ENCODE assay signal across 18 cellular contexts in the genomic region with DNA sequence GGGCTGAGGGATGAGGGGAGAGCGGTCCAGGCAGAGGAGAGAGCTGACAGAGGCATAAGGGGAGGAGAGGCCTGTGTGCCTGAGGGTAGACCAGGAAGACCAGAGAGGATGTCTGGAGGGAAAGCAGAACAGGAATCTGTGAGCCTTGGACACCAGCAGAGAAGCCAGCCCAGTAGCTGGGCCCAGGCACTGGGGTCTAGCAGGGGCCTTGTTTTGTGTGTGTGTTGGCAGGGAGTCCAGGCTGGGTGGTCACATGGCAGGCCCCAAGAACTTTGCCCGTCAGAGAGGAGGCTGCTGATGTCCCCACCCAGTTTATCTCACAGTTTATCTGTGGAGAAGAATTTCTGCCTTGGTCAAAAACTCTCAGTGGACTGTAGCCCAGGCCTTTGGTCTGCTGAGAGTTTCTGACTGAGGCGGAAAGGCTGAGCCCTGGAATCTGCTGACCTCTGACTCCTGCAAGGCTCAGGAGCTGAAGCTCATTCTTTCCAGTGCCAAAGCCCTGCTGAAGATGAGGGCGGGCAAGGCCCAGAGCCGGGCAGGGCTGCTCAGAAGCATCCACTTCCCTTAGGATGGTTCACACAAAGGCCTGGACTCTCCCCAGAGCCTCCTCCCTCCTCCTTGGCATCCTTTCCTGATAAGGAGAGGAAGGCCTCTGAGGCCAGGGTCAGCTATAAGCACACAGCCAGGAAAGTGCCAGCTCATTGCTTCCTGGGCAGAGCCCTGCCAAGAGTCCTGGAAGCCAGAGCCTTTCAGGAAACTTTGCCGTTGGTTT. TPM values are rescaled to one million over a fixed set of nuclear protein-coding genes. Genes with fewer than 3 reads are reported as not detected.
DNase-seq lines count a peak whose midpoint lies in the region; ATAC-seq, FAIRE-seq and TF ChIP-seq lines count a peak whose summit lies in the region.
"Had no signal": no experiment of that assay in that cellular context is flagged by ENCODE, and none has a peak within 500 bp of the region (broad histone marks: within the 10 kb centered on the region; RNA-seq: fewer than 3 reads in every experiment).

No MANE protein-coding gene starts in this region.

- H4K20me1 ChIP-seq in IMR-90 (ENCODE audit: insufficient read depth, low read length) = no peaks in the 10 kb centered on the region

- TF ChIP-seq CTCF in IMR-90 (conservative IDR thresholded peaks at IDR 0.05; ENCODE audit: low read depth, low read length) (no peak), endodermal cell (conservative IDR thresholded peaks at IDR 0.05) (no peak), prostate gland (IDR thresholded peaks at IDR 0.05) (no peak)
- no peak for TF ChIP-seq CTCF in activated CD8-positive, alpha-beta T cell treated with anti-CD3 and anti-CD28 coated beads for 36 hours (IDR thresholded peaks at IDR 0.05)

- CTCF ChIA-PET in IMR-90 (lab: Yijun Ruan, JAX) = no interaction called here
- CTCF ChIA-PET in activated CD4-positive, alpha-beta memory T cell treated with anti-CD3 and anti-CD28 coated beads for 36 hours (lab: Charles Lee) = no interaction called here
- CTCF ChIA-PET in activated CD8-positive, alpha-beta T cell treated with anti-CD3 and anti-CD28 coated beads for 36 hours (lab: Charles Lee) = no interaction called here

- H2AK9ac ChIP-seq in IMR-90 (replicated peaks; ENCODE audit: low read depth, low read length, poor library complexity) = no peak overlapping the region

- no peak overlapping the region for H3K18ac ChIP-seq in IMR-90 (ENCODE audit: low read depth, low read length)

- no peak overlapping the region for H3K4me3 Mint-ChIP-seq in endodermal cell
- H3K4me3 Mint-ChIP-seq in activated CD4-positive, alpha-beta memory T cell treated with anti-CD3 and anti-CD28 coated beads for 36 hours = no peak overlapping the region
- H3K4me3 Mint-ChIP-seq in activated CD8-positive, alpha-beta T cell treated with anti-CD3 and anti-CD28 coated beads for 36 hours = no peak overlapping the region
- H3K4me3 Mint-ChIP-seq: activated CD4-positive, alpha-beta T cell treated with anti-CD3 and anti-CD28 coated beads, Interleukin-2, amount 10 ng/mL, durations not matched to agents 24 days and 14 days; natural killer cell treated with Interleukin-12 subunit alpha and Interleukin-12 subunit beta and Interleukin-15 and Interleukin-18, amount 100 ng/mL, for 72 hours; stimulated activated naive CD8-positive, alpha-beta T cell treated with anti-CD3 and anti-CD28 coated beads, Interleukin-15, Interleukin-2, amounts not matched to agents 100 ng/mL and 50 ng/mL, for 24 hours had no signal

- H2BK15ac ChIP-seq in IMR-90 (ENCODE audit: low read depth, low read length) = no peak overlapping the region

- H3K4me2 ChIP-seq in IMR-90 (ENCODE audit: low read depth, low read length) = no peak overlapping the region

- H3K9me1 ChIP-seq in IMR-90 (ENCODE audit: insufficient read depth, low read length) = no peaks in the 10 kb centered on the region

- peaks cover 1% of the 10 kb centered on the region; the same call in 1 of the 2 replicates for H3K27me3 ChIP-seq in IMR-90 (ENCODE audit: control insufficient read depth, insufficient read depth, low read length)
- H3K27me3 ChIP-seq in endodermal cell (ENCODE audit: control insufficient read depth, insufficient read depth, low read length, poor library complexity, severe bottlenecking) = no peaks in the 10 kb centered on the region
- H3K27me3 ChIP-seq in small intestine (ENCODE audit: control insufficient read depth in 2 of 2, insufficient read depth in 2 of 2, low read length in 2 of 2) = no peaks in the 10 kb centered on the region
- no peaks in the 10 kb centered on the region for H3K27me3 ChIP-seq in prostate gland (replicated peaks; ENCODE audit: insufficient read depth)
- H3K27me3 ChIP-seq: SJSA1 had no signal

- no peak overlapping the region for H3K14ac ChIP-seq in IMR-90 (replicated peaks; ENCODE audit: low read depth, low read length)

- H4K91ac ChIP-seq in IMR-90 (ENCODE audit: insufficient read depth, low read depth, low read length) = no peak overlapping the region

- no peak overlapping the region for H3K56ac ChIP-seq in IMR-90 (ENCODE audit: extremely low read depth, insufficient read depth, low read length)

- POLR2A ChIA-PET in IMR-90 (lab: Charles Lee; ENCODE audit: unreplicated experiment) = no interaction called here
- POLR2A ChIA-PET in activated CD4-positive, alpha-beta memory T cell treated with anti-CD3 and anti-CD28 coated beads for 36 hours (lab: Charles Lee) = no interaction called here
- POLR2A ChIA-PET in activated CD8-positive, alpha-beta T cell treated with anti-CD3 and anti-CD28 coated beads for 36 hours (lab: Charles Lee) = no interaction called here

- H4K8ac ChIP-seq in IMR-90 (ENCODE audit: low read depth in 2 of 2, low read length in 2 of 2) = no peak overlapping the region

- H2BK120ac ChIP-seq in IMR-90 (ENCODE audit: low read depth, low read length) = no peak overlapping the region

- H3K4ac ChIP-seq in IMR-90 (ENCODE audit: low read depth, low read length) = no peak overlapping the region

- no peak overlapping the region for H2AFZ ChIP-seq in IMR-90 (replicated peaks; ENCODE audit: low read length, poor library complexity)

- no peak overlapping the region for H2BK20ac ChIP-seq in IMR-90 (ENCODE audit: low read depth, low read length)

- ATAC-seq in IMR-90 (ENCODE audit: low read depth) (peak; percentile 32), left lobe of liver (peak; percentile 53), GM19452 (IDR thresholded peaks at IDR 0.05; ENCODE audit: unreplicated experiment) (no peak)
- ATAC-seq in activated CD8-positive, alpha-beta T cell treated with anti-CD3 and anti-CD28 coated beads for 36 hours = no peak

- no peaks in the 10 kb centered on the region for H3K4me1 Mint-ChIP-seq in endodermal cell
- H3K4me1 Mint-ChIP-seq in activated CD4-positive, alpha-beta memory T cell treated with anti-CD3 and anti-CD28 coated beads for 36 hours (ENCODE audit: low read depth) = no peaks in the 10 kb centered on the region
- no peaks in the 10 kb centered on the region for H3K4me1 Mint-ChIP-seq in activated CD8-positive, alpha-beta T cell treated with anti-CD3 and anti-CD28 coated beads for 36 hours (ENCODE audit: low read depth)
- H3K4me1 Mint-ChIP-seq: activated CD4-positive, alpha-beta T cell treated with anti-CD3 and anti-CD28 coated beads, Interleukin-2, amount 10 ng/mL, durations not matched to agents 24 days and 14 days had no signal

- BruUV-seq in IMR-90 (replicated peaks; lab: Mats Ljungman, UMichigan) = no TSS peak

- H3K9me3 Mint-ChIP-seq in endodermal cell = peaks cover 1% of the 10 kb centered on the region
- no peaks in the 10 kb centered on the region for H3K9me3 Mint-ChIP-seq in activated CD4-positive, alpha-beta memory T cell treated with anti-CD3 and anti-CD28 coated beads for 36 hours
- no peaks in the 10 kb centered on the region for H3K9me3 Mint-ChIP-seq in activated CD8-positive, alpha-beta T cell treated with anti-CD3 and anti-CD28 coated beads for 36 hours
- H3K9me3 Mint-ChIP-seq: activated CD4-positive, alpha-beta T cell treated with anti-CD3 and anti-CD28 coated beads, Interleukin-2, amount 10 ng/mL, durations not matched to agents 24 days and 14 days; activated T-helper 2 cell treated with anti-CD3 and anti-CD28 coated beads, Interferon-gamma antibody, Interleukin-2, Interleukin-4, amounts not matched to agents 10 μg/mL and 5 μg/mL and 100 μg/mL, durations not matched to agents 14 hours and 24 hours and 36 hours; natural killer cell treated with Interleukin-12 subunit alpha and Interleukin-12 subunit beta and Interleukin-15 and Interleukin-18, amount 100 ng/mL, for 72 hours; stimulated activated naive CD8-positive, alpha-beta T cell treated with anti-CD3 and anti-CD28 coated beads, Interleukin-15, Interleukin-2, amounts not matched to agents 100 ng/mL and 50 ng/mL, for 24 hours had no signal

- DNase-seq in IMR-90 (no peak), endodermal cell (peak; percentile 36), left lobe of liver (ENCODE audit: low spot score) (peak; percentile 43), small intestine (peak; percentile 50), prostate gland (ENCODE audit: low spot score) (no peak)
- DNase-seq in activated CD4-positive, alpha-beta memory T cell treated with anti-CD3 and anti-CD28 coated beads for 36 hours = no peak
- no peak for DNase-seq in activated CD8-positive, alpha-beta T cell treated with anti-CD3 and anti-CD28 coated beads for 36 hours
- DNase-seq: activated CD4-positive, alpha-beta T cell treated with anti-CD3 and anti-CD28 coated beads, Interleukin-2, amount 10 ng/mL, durations not matched to agents 24 days and 14 days; AML-193; DMS 273 treated with DMSO at 0.1 percent for 48 hours; effector memory CD4-positive, alpha-beta T cell; NCI-H1092 had no signal

- H3K4me3 ChIP-seq in IMR-90 (ENCODE audit: insufficient read depth, low read depth, low read length) (no peak overlapping the region), endodermal cell (ENCODE audit: low read length) (no peak overlapping the region), small intestine (ENCODE audit: low read depth in 1 of 2, low read length in 2 of 2) (no peak overlapping the region), prostate gland (no peak overlapping the region)
- H3K4me3 ChIP-seq: SJSA1, skin epidermis had no signal

- H3K27me3 Mint-ChIP-seq in endodermal cell (ENCODE audit: insufficient read depth) = peaks cover 13% of the 10 kb centered on the region
- H3K27me3 Mint-ChIP-seq in activated CD4-positive, alpha-beta memory T cell treated with anti-CD3 and anti-CD28 coated beads for 36 hours = peaks cover 1% of the 10 kb centered on the region
- H3K27me3 Mint-ChIP-seq in activated CD8-positive, alpha-beta T cell treated with anti-CD3 and anti-CD28 coated beads for 36 hours = no peaks in the 10 kb centered on the region
- H3K27me3 Mint-ChIP-seq: activated CD4-positive, alpha-beta T cell treated with anti-CD3 and anti-CD28 coated beads, Interleukin-2, amount 10 ng/mL, durations not matched to agents 24 days and 14 days; stimulated activated naive CD8-positive, alpha-beta T cell treated with anti-CD3 and anti-CD28 coated beads, Interleukin-15, Interleukin-2, amounts not matched to agents 100 ng/mL and 50 ng/mL, for 24 hours had no signal

- intact Hi-C loops in IMR-90 (cut with micrococcal nuclease) = no loop called here
- intact Hi-C loops in activated CD4-positive, alpha-beta memory T cell treated with anti-CD3 and anti-CD28 coated beads for 36 hours (cut with micrococcal nuclease) = no loop called here
- intact Hi-C loops in prostate gland (cut with DNase I) = no loop called here
- intact Hi-C loops in activated CD8-positive, alpha-beta T cell treated with anti-CD3 and anti-CD28 coated beads for 36 hours (cut with micrococcal nuclease) = no loop called here

- FAIRE-seq in small intestine (lab: Jason Lieb, UNC) = no peak

- H3K4me1 ChIP-seq in IMR-90 (ENCODE audit: control insufficient read depth, insufficient read depth, low read length) (peaks cover 6% of the 10 kb centered on the region; the same call in 1 of the 2 replicates), endodermal cell (ENCODE audit: control insufficient read depth, insufficient read depth, low read length) (no peaks in the 10 kb centered on the region), small intestine (ENCODE audit: control insufficient read depth in 2 of 2, insufficient read depth in 1 of 2, low read depth in 1 of 2, low read length in 1 of 2) (no peaks in the 10 kb centered on the region), prostate gland (replicated peaks) (no peaks in the 10 kb centered on the region)

- H2BK5ac ChIP-seq in IMR-90 (ENCODE audit: low read depth, low read length, poor library complexity, severe bottlenecking) = no peak overlapping the region

- no peak for TF ChIP-seq POLR2A in IMR-90 (IDR thresholded peaks at IDR 0.05; ENCODE audit: low read depth, low read length)
- TF ChIP-seq POLR2A in prostate gland (IDR thresholded peaks at IDR 0.05) = no peak

- WGBS in IMR-90 (ENCODE audit: extremely low coverage in 2 of 2, insufficient read length in 1 of 2), 2 experiments = 87% methylated on average over 3 of the region's 6 CpGs; no CpG with 5 or more reads in 1 of the 2 experiments
- WGBS in endodermal cell (ENCODE audit: insufficient coverage in 1 of 2, insufficient read length in 1 of 2), 2 experiments = 93% methylated on average over 5 to 6 of the region's 6 CpGs
- 54 to 66% (median 65%) methylated on average over 6 of the region's 6 CpGs for WGBS in small intestine, 3 donors
- 83% methylated on average over 6 of the region's 6 CpGs for WGBS in prostate gland

- no peaks in the 10 kb centered on the region for H3K9me3 ChIP-seq in IMR-90 (ENCODE audit: control insufficient read depth, insufficient read depth, low read length)
- H3K9me3 ChIP-seq in endodermal cell (ENCODE audit: control insufficient read depth, low read length) = no peaks in the 10 kb centered on the region
- H3K9me3 ChIP-seq in small intestine (ENCODE audit: control insufficient read depth, low read depth) = no peaks in the 10 kb centered on the region
- no peaks in the 10 kb centered on the region for H3K9me3 ChIP-seq in prostate gland
- H3K9me3 ChIP-seq: SJSA1 had no signal

- H3K23ac ChIP-seq in IMR-90 (ENCODE audit: low read depth, low read length) = no peak overlapping the region

- no peak overlapping the region for H4K5ac ChIP-seq in IMR-90 (ENCODE audit: low read depth, low read length)

- H3K27ac Mint-ChIP-seq in endodermal cell = no peak overlapping the region
- H3K27ac Mint-ChIP-seq in activated CD4-positive, alpha-beta memory T cell treated with anti-CD3 and anti-CD28 coated beads for 36 hours = no peak overlapping the region
- H3K27ac Mint-ChIP-seq in activated CD8-positive, alpha-beta T cell treated with anti-CD3 and anti-CD28 coated beads for 36 hours = no peak overlapping the region
- H3K27ac Mint-ChIP-seq: activated CD4-positive, alpha-beta T cell treated with anti-CD3 and anti-CD28 coated beads, Interleukin-2, amount 10 ng/mL, durations not matched to agents 24 days and 14 days; activated T-helper 2 cell treated with anti-CD3 and anti-CD28 coated beads, Interferon-gamma antibody, Interleukin-2, Interleukin-4, amounts not matched to agents 10 μg/mL and 5 μg/mL and 100 μg/mL, durations not matched to agents 14 hours and 24 hours and 36 hours; natural killer cell treated with Interleukin-12 subunit alpha and Interleukin-12 subunit beta and Interleukin-15 and Interleukin-18, amount 100 ng/mL, for 72 hours; stimulated activated naive CD8-positive, alpha-beta T cell treated with anti-CD3 and anti-CD28 coated beads, Interleukin-15, Interleukin-2, amounts not matched to agents 100 ng/mL and 50 ng/mL, for 24 hours had no signal

- H3K36me3 ChIP-seq in IMR-90 (ENCODE audit: control insufficient read depth, insufficient read depth, low read length) (no peaks in the 10 kb centered on the region), endodermal cell (ENCODE audit: control insufficient read depth, insufficient read depth, low read length) (no peaks in the 10 kb centered on the region), small intestine (ENCODE audit: control insufficient read depth in 2 of 2, insufficient read depth in 2 of 2, low read length in 2 of 2) (no peaks in the 10 kb centered on the region), prostate gland (no peaks in the 10 kb centered on the region)
- H3K36me3 ChIP-seq: SJSA1 had no signal

- H2AK5ac ChIP-seq in IMR-90 (ENCODE audit: low read depth, low read length) = no peak overlapping the region

- H3K27ac ChIP-seq in IMR-90 (ENCODE audit: insufficient read depth, low read length) (no peak overlapping the region), endodermal cell (ENCODE audit: low read depth, low read length) (no peak overlapping the region), small intestine (ENCODE audit: low read depth in 1 of 2, low read length in 1 of 2) (peak overlapping the region in 1 of 2 donors; percentile 52), prostate gland (no peak overlapping the region)
- H3K27ac ChIP-seq: SJSA1 had no signal

- H3K9ac ChIP-seq in IMR-90 (ENCODE audit: low read depth, low read length) = no peak overlapping the region
- H3K9ac ChIP-seq in endodermal cell (ENCODE audit: extremely low read depth, low read length, poor library complexity, severe bottlenecking) = no peak overlapping the region

- dilution Hi-C loops in IMR-90 (cut with HindIII; ENCODE audit: low sequenced_read_pairs, unreplicated experiment) = no loop called here

- no peaks in the 10 kb centered on the region for H3K79me1 ChIP-seq in IMR-90 (ENCODE audit: low read depth in 1 of 2, low read length in 2 of 2)

- TF ChIP-seq RAD21 in IMR-90 (IDR thresholded peaks at IDR 0.05; ENCODE audit: low read length) = no peak

- no peaks in the 10 kb centered on the region for H3K36me3 Mint-ChIP-seq in endodermal cell (ENCODE audit: low read depth)
- H3K36me3 Mint-ChIP-seq in activated CD4-positive, alpha-beta memory T cell treated with anti-CD3 and anti-CD28 coated beads for 36 hours = no peaks in the 10 kb centered on the region
- H3K36me3 Mint-ChIP-seq in activated CD8-positive, alpha-beta T cell treated with anti-CD3 and anti-CD28 coated beads for 36 hours (ENCODE audit: low read depth) = no peaks in the 10 kb centered on the region
- H3K36me3 Mint-ChIP-seq: natural killer cell treated with Interleukin-12 subunit alpha and Interleukin-12 subunit beta and Interleukin-15 and Interleukin-18, amount 100 ng/mL, for 72 hours had no signal

- in situ Hi-C loops in IMR-90 (cut with MboI; ENCODE audit: low sequenced_read_pairs) = no loop called here

RNA-seq across cellular contexts. Expression of gene SLCO2A1, which starts 37.0 kb away (rescaled TPM):
- total RNA-seq in IMR-90 (2012; rRNA removed) (under 0.01 TPM in 2 replicates), endodermal cell (100 to 1,000 TPM; 126 to 134 TPM), left lobe of liver (7.4 TPM), prostate gland (10 to 100 TPM; 15.9 to 46.7 TPM)
- polyA plus RNA-seq in IMR-90 (2012; rRNA removed) (1.2 and 1.5 TPM in 2 replicates), small intestine (10 to 100 TPM in 1 of 3 donors, 1 to 10 TPM in 2; 1.6 to 36.7 (median 1.9) TPM)
- polyA plus RNA-seq in IMR-90 (2012; cell fraction: cytosol; rRNA removed) = 0.26 and 1.0 TPM in 2 replicates
- polyA plus RNA-seq in IMR-90 (2012; cell fraction: nucleus; rRNA removed; ENCODE audit: low replicate concordance) = 1.7 TPM in 2 replicates
- 10.6 TPM for polyA plus RNA-seq in endodermal cell (2013, experiment 1 of 2)
- 12.8 TPM for polyA plus RNA-seq in endodermal cell (2013, experiment 2 of 2)
- total RNA-seq in activated CD4-positive, alpha-beta memory T cell treated with anti-CD3 and anti-CD28 coated beads for 36 hours = not detected
- total RNA-seq in activated CD8-positive, alpha-beta T cell treated with anti-CD3 and anti-CD28 coated beads for 36 hours = not detected
- total RNA-seq: activated CD4-positive, alpha-beta T cell treated with anti-CD3 and anti-CD28 coated beads, Interleukin-2, amount 10 ng/mL, durations not matched to agents 24 days and 14 days; activated T-helper 2 cell treated with anti-CD3 and anti-CD28 coated beads, Interferon-gamma antibody, Interleukin-2, Interleukin-4, amounts not matched to agents 10 μg/mL and 5 μg/mL and 100 μg/mL, durations not matched to agents 14 hours and 24 hours and 36 hours; natural killer cell treated with Interleukin-12 subunit alpha and Interleukin-12 subunit beta and Interleukin-15 and Interleukin-18, amount 100 ng/mL, for 72 hours had no signal

Comparison
In these comparisons a context has a peak if more than half of its experiments do, and no peak if none do; other contexts are left out.
1. ATAC-seq: peak in IMR-90 (single experiment) and left lobe of liver (single experiment); none in activated CD8-positive, alpha-beta T cell treated with anti-CD3 and anti-CD28 coated beads for 36 hours (single experiment) and GM19452 (single experiment).
2. DNase-seq: peak in endodermal cell (single experiment), left lobe of liver (single experiment) and small intestine (single experiment); none in IMR-90 (single experiment), activated CD4-positive, alpha-beta memory T cell treated with anti-CD3 and anti-CD28 coated beads for 36 hours (single experiment), prostate gland (single experiment) and activated CD8-positive, alpha-beta T cell treated with anti-CD3 and anti-CD28 coated beads for 36 hours (single experiment).